1 cellular context compared by ENCODE assay signal in the genomic region with DNA sequence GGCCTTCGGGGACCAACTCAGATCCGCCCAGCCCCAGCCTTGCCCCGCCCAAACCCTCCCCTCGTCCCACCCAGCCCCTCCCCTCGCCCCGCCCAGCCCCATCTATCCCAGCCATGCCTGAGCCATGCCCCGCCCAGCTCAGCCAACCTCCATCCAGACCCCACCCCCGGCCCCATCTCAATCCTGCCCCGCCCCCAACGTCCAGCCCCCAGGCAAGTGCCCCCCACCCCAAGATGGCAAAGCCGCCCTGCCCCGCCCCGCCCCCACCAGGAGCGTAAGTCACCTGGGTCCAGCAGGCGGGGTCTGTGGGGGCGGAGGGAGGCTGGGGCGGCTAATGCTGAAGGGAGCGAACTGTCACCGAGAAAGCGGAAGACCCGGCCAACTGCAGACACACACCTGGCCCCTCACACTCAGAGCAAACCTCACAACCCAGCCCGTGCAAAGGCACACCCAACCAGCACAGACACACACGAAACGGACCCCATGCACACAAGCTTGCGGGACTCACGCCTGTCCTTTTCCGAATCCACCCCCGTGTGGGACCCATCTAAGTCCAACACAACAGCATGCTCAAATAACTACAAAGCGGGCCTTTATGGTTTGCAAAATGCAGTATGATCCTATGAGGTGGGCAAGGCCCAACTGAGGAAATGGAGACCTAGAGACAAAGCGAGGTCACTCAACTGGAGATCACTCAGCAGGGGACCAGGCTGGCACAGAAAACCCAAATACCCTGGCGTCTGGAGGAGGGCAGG.
TF ChIP-seq lines count a peak whose summit lies in the region.

No MANE protein-coding gene starts in this region.

TF ChIP-seq in HepG2, 621 proteins besides CTCF, POLR2A, EP300 and RAD21:
- TF ChIP-seq PHF5A (CRISPR knock-in tag; IDR thresholded peaks at IDR 0.05; ENCODE audit: low read depth, unreplicated experiment) (no peak), SP1 (IDR thresholded peaks at IDR 0.05) (no peak), SP1 (CRISPR knock-in tag; IDR thresholded peaks at IDR 0.05) (no peak), ZMYM3 (CRISPR knock-in tag; IDR thresholded peaks at IDR 0.05) (no peak), ZBTB1 (CRISPR knock-in tag; IDR thresholded peaks at IDR 0.05; ENCODE audit: borderline replicate concordance) (no peak), MED13 (CRISPR knock-in tag; IDR thresholded peaks at IDR 0.05) (no peak), KLF16 (CRISPR knock-in tag; IDR thresholded peaks at IDR 0.05) (no peak), ZNF788 (CRISPR knock-in tag; IDR thresholded peaks at IDR 0.05; ENCODE audit: borderline replicate concordance) (no peak), ZNF550 (CRISPR knock-in tag; IDR thresholded peaks at IDR 0.05; ENCODE audit: borderline replicate concordance) (no peak), ZNF790 (CRISPR knock-in tag; IDR thresholded peaks at IDR 0.05; ENCODE audit: borderline replicate concordance) (no peak)
- TF ChIP-seq, protein P1, sequence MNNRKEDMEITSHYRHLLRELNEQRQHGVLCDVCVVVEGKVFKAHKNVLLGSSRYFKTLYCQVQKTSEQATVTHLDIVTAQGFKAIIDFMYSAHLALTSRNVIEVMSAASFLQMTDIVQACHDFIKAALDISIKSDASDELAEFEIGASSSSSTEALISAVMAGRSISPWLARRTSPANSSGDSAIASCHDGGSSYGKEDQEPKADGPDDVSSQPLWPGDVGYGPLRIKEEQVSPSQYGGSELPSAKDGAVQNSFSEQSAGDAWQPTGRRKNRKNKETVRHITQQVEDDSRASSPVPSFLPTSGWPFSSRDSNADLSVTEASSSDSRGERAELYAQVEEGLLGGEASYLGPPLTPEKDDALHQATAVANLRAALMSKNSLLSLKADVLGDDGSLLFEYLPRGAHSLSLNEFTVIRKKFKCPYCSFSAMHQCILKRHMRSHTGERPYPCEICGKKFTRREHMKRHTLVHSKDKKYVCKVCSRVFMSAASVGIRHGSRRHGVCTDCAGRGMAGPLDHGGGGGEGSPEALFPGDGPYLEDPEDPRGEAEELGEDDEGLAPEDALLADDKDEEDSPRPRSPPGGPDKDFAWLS (CRISPR knock-in tag; IDR thresholded peaks at IDR 0.05; ENCODE audit: borderline replicate concordance), result no peak
